Comparison of ENCODE assay signal across 1 cellular context in genomic region chr17:19317359-19318095, GRCh38.
A peak's percentile ranks its signal among the peaks of the same experiment; 100 is the strongest.
TF ChIP-seq lines count a peak whose summit lies in the region.

No MANE protein-coding gene starts in this region.

TF ChIP-seq in K562, 482 proteins besides CTCF, POLR2A, EP300 and RAD21 (continued from another document):
- TF ChIP-seq E4F1 (CRISPR knock-in tag; IDR thresholded peaks at IDR 0.05; ENCODE audit: borderline replicate concordance) (no peak), POLR3A (IDR thresholded peaks at IDR 0.05; ENCODE audit: borderline replicate concordance, extremely low read depth, insufficient read depth, insufficient read length) (no peak), NR2C2 (CRISPR knock-in tag; IDR thresholded peaks at IDR 0.05) (no peak), NR2C2 (tag; IDR thresholded peaks at IDR 0.05) (peak; percentile 15; the same call in 1 of the 2 replicates), NCOA4 (IDR thresholded peaks at IDR 0.05; ENCODE audit: partially characterized antibody) (no peak), NFE2 (IDR thresholded peaks at IDR 0.05; ENCODE audit: low read depth) (no peak), ZFP30 (CRISPR knock-in tag; IDR thresholded peaks at IDR 0.05; ENCODE audit: borderline replicate concordance) (no peak), SMAD3 (CRISPR knock-in tag; conservative IDR thresholded peaks at IDR 0.05) (no peak), ZNF75A (CRISPR knock-in tag; IDR thresholded peaks at IDR 0.05) (no peak), NFATC3 (IDR thresholded peaks at IDR 0.05) (no peak), TFAP4 (CRISPR knock-in tag; IDR thresholded peaks at IDR 0.05; ENCODE audit: borderline replicate concordance) (0 out of 2 replicates have a peak, but pooled peaks have one; percentile 14), VEZF1 (CRISPR knock-in tag; IDR thresholded peaks at IDR 0.05) (peak; percentile 87), FOXK1 (CRISPR knock-in tag; IDR thresholded peaks at IDR 0.05; ENCODE audit: borderline replicate concordance) (no peak), MAZ (CRISPR knock-in tag; conservative IDR thresholded peaks at IDR 0.05 in 1 of 2, IDR thresholded peaks at IDR 0.05 in 1 of 2) (no peak), JUND (IDR thresholded peaks at IDR 0.05; ENCODE audit: borderline replicate concordance, low read depth, low read length) (peak; percentile 52), JUND (tag; IDR thresholded peaks at IDR 0.05; ENCODE audit: borderline replicate concordance, low read depth, low read length) (peak; percentile 24; the same call in 1 of the 3 replicates), CREM (IDR thresholded peaks at IDR 0.05; ENCODE audit: low read depth) (peak; percentile 77), ATF1 (CRISPR knock-in tag; IDR thresholded peaks at IDR 0.05) (no peak), ATF1 (tag; IDR thresholded peaks at IDR 0.05) (peak; percentile 50), SMC3 (conservative IDR thresholded peaks at IDR 0.05; ENCODE audit: insufficient read depth, low read depth, low read length) (peak; percentile 35; the same call in 1 of the 2 replicates), GATA2 (CRISPR knock-in tag; IDR thresholded peaks at IDR 0.05) (no peak), ZBTB11 (CRISPR knock-in tag; IDR thresholded peaks at IDR 0.05) (peak in 1 of 3 experiments; percentile 81; a peak in 2 of 6 replicates), RBM17 (IDR thresholded peaks at IDR 0.05; ENCODE audit: borderline replicate concordance, low read depth, low read length) (no peak), ZNF740 (CRISPR knock-in tag; IDR thresholded peaks at IDR 0.05) (0 out of 2 replicates have a peak, but pooled peaks have one; percentile 46), ZNF740 (tag; IDR thresholded peaks at IDR 0.05) (no peak), NR2C1 (IDR thresholded peaks at IDR 0.05) (no peak), NR2C1 (tag; IDR thresholded peaks at IDR 0.05) (peak; percentile 58), ZNF277 (CRISPR knock-in tag; IDR thresholded peaks at IDR 0.05; ENCODE audit: borderline replicate concordance) (no peak), MEIS2 (IDR thresholded peaks at IDR 0.05; ENCODE audit: partially characterized antibody) (no peak), ATF7 (IDR thresholded peaks at IDR 0.05) (peak; percentile 54; the same call in 1 of the 2 replicates), ZBTB49 (CRISPR knock-in tag; IDR thresholded peaks at IDR 0.05; ENCODE audit: borderline replicate concordance) (no peak), DEAF1 (CRISPR knock-in tag; IDR thresholded peaks at IDR 0.05) (no peak), SRF (CRISPR knock-in tag; IDR thresholded peaks at IDR 0.05) (no peak), MYNN (IDR thresholded peaks at IDR 0.05) (peak; percentile 12; the same call in 1 of the 2 replicates), MYNN (CRISPR knock-in tag; IDR thresholded peaks at IDR 0.05) (no peak), SRSF3 (IDR thresholded peaks at IDR 0.05; ENCODE audit: insufficient read depth, low read length) (no peak), BRD4 (IDR thresholded peaks at IDR 0.05) (no peak), EGR1 (conservative IDR thresholded peaks at IDR 0.05) (peak; percentile 36), CREB1 (IDR thresholded peaks at IDR 0.05) (0 out of 2 replicates have a peak, but pooled peaks have one; percentile 32), CREB1 (CRISPR knock-in tag; IDR thresholded peaks at IDR 0.05) (no peak), ZNF239 (CRISPR knock-in tag; IDR thresholded peaks at IDR 0.05) (no peak), BRD9 (IDR thresholded peaks at IDR 0.05; ENCODE audit: low read depth, partially characterized antibody) (no peak), NRF1 (conservative IDR thresholded peaks at IDR 0.05 in 1 of 2, IDR thresholded peaks at IDR 0.05 in 1 of 2) (0 out of 4 replicates have a peak, but pooled peaks of 1 of the 2 experiments have one; percentile 21), L3MBTL2 (IDR thresholded peaks at IDR 0.05) (peak; percentile 12; the same call in 1 of the 2 replicates)
